ENCODE assay signal across 1 cellular context in the genomic region with DNA sequence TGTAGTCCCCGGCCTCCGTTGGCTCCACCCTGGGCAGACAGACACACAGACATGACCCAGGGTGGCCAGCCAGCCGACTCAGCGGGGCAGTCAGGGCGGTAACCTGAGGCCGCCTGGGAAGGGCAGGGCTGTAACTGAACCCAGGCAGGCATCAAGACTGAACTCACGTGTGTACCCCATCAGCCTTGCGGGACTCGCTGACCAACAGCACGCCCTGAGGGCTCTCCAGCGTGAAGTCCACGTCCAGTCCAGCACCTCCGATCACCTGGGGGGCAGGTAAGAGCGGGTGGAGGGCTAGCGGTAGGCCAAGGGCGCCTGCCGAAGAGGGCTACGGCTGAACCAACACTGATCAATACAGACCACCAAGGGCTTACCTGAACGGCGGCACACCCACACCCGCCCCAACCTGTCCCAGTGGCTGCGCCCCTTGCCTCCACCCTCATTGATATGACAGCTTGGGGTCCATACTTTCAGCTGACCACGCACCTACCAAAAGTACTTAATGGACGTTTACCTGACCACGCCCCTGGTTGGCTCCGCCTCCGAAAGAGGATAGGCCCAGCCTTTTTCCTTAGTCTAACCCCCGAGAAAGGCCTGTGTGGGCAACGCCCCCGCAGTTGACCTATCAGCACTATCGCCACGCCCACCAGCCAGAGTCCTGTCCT.
A peak's percentile ranks its signal among the peaks of the same experiment; 100 is the strongest.
TF ChIP-seq lines count a peak whose summit lies in the region.

No MANE protein-coding gene starts in this region.

TF ChIP-seq in K562, 482 proteins besides CTCF, POLR2A, EP300 and RAD21 (continued from another document and continues in another):
- TF ChIP-seq, protein P1, sequence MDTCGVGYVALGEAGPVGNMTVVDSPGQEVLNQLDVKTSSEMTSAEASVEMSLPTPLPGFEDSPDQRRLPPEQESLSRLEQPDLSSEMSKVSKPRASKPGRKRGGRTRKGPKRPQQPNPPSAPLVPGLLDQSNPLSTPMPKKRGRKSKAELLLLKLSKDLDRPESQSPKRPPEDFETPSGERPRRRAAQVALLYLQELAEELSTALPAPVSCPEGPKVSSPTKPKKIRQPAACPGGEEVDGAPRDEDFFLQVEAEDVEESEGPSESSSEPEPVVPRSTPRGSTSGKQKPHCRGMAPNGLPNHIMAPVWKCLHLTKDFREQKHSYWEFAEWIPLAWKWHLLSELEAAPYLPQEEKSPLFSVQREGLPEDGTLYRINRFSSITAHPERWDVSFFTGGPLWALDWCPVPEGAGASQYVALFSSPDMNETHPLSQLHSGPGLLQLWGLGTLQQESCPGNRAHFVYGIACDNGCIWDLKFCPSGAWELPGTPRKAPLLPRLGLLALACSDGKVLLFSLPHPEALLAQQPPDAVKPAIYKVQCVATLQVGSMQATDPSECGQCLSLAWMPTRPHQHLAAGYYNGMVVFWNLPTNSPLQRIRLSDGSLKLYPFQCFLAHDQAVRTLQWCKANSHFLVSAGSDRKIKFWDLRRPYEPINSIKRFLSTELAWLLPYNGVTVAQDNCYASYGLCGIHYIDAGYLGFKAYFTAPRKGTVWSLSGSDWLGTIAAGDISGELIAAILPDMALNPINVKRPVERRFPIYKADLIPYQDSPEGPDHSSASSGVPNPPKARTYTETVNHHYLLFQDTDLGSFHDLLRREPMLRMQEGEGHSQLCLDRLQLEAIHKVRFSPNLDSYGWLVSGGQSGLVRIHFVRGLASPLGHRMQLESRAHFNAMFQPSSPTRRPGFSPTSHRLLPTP (IDR thresholded peaks at IDR 0.05; ENCODE audit: borderline replicate concordance, extremely low read depth, insufficient read length), result no peak
- TF ChIP-seq JUN (IDR thresholded peaks at IDR 0.05; ENCODE audit: borderline replicate concordance, low read depth, low read length) (no peak), JUN (CRISPR knock-in tag; IDR thresholded peaks at IDR 0.05; ENCODE audit: borderline replicate concordance) (no peak), ZNF165 (CRISPR knock-in tag; IDR thresholded peaks at IDR 0.05; ENCODE audit: borderline replicate concordance) (no peak), NR2F6 (CRISPR knock-in tag; IDR thresholded peaks at IDR 0.05) (no peak), EHMT2 (IDR thresholded peaks at IDR 0.05) (no peak), MIER1 (IDR thresholded peaks at IDR 0.05; ENCODE audit: low read depth) (no peak), ZNF766 (CRISPR knock-in tag; conservative IDR thresholded peaks at IDR 0.05) (no peak), TBP (optimal IDR thresholded peaks at IDR 0.05; ENCODE audit: low read depth, low read length) (no peak), CHD1 (IDR thresholded peaks at IDR 0.05; ENCODE audit: low read length) (peak; percentile 82), CBFB (CRISPR knock-in tag; IDR thresholded peaks at IDR 0.05) (no peak), ZNF436 (CRISPR knock-in tag; IDR thresholded peaks at IDR 0.05) (0 out of 2 replicates have a peak, but pooled peaks have one; percentile 19), SNIP1 (IDR thresholded peaks at IDR 0.05; ENCODE audit: low read depth) (no peak), ZNF232 (CRISPR knock-in tag; IDR thresholded peaks at IDR 0.05) (no peak), POLR2G (IDR thresholded peaks at IDR 0.05; ENCODE audit: low read depth, low read length) (peak; percentile 74), IFI16 (CRISPR knock-in tag; IDR thresholded peaks at IDR 0.05) (no peak), RBM25 (IDR thresholded peaks at IDR 0.05; ENCODE audit: low read depth, low read length, severe bottlenecking) (no peak), BMI1 (IDR thresholded peaks at IDR 0.05; ENCODE audit: low read length) (no peak), BRCA1 (IDR thresholded peaks at IDR 0.05) (no peak), BRCA1 (CRISPR knock-in tag; IDR thresholded peaks at IDR 0.05) (no peak), HEY1 (CRISPR knock-in tag; IDR thresholded peaks at IDR 0.05; ENCODE audit: borderline replicate concordance) (no peak), RAD51 (IDR thresholded peaks at IDR 0.05; ENCODE audit: borderline replicate concordance, low read depth) (no peak), BRD9 (IDR thresholded peaks at IDR 0.05; ENCODE audit: low read depth, partially characterized antibody) (no peak), CBFA2T2 (conservative IDR thresholded peaks at IDR 0.05) (no peak), ZNF79 (CRISPR knock-in tag; IDR thresholded peaks at IDR 0.05; ENCODE audit: low read depth) (no peak), FOXP1 (CRISPR knock-in tag; IDR thresholded peaks at IDR 0.05) (peak; percentile 77; the same call in 1 of the 2 replicates), ZNF561 (CRISPR knock-in tag; conservative IDR thresholded peaks at IDR 0.05) (no peak), HMG20B (CRISPR knock-in tag; IDR thresholded peaks at IDR 0.05) (no peak), GATAD2B (IDR thresholded peaks at IDR 0.05; ENCODE audit: borderline replicate concordance) (no peak), EGR1 (conservative IDR thresholded peaks at IDR 0.05) (peak; percentile 96; the same call in 1 of the 2 replicates), SNRNP70 (optimal IDR thresholded peaks at IDR 0.05; ENCODE audit: low read depth, low read length) (peak; percentile 68), SAP30 (IDR thresholded peaks at IDR 0.05; ENCODE audit: borderline replicate concordance, insufficient read depth, low read depth, low read length, poor library complexity, severe bottlenecking) (peak; percentile 79), POLR2H (tag; IDR thresholded peaks at IDR 0.05; ENCODE audit: low read depth) (no peak), CBX2 (IDR thresholded peaks at IDR 0.05; ENCODE audit: insufficient read depth, low read length, poor library complexity, severe bottlenecking) (no peak), NCOA4 (IDR thresholded peaks at IDR 0.05; ENCODE audit: partially characterized antibody) (no peak), SIX5 (IDR thresholded peaks at IDR 0.05; ENCODE audit: borderline replicate concordance in 1 of 2, insufficient read depth in 1 of 2, low read depth in 1 of 2, low read length in 2 of 2) (no peak), SIN3A (IDR thresholded peaks at IDR 0.05; ENCODE audit: borderline replicate concordance in 2 of 2, control insufficient read depth in 1 of 2, low read depth in 2 of 2, low read length in 2 of 2) (peak; percentile 46 to 48; a peak in 1 of 4 replicates), ZKSCAN1 (IDR thresholded peaks at IDR 0.05; ENCODE audit: low read depth, low read length) (no peak), SPI1 (IDR thresholded peaks at IDR 0.05; ENCODE audit: borderline replicate concordance, low read depth, low read length) (no peak), SRSF1 (IDR thresholded peaks at IDR 0.05; ENCODE audit: low read depth, low read length) (no peak), SUPT5H (IDR thresholded peaks at IDR 0.05) (peak; percentile 63)
- TF ChIP-seq, protein P2, sequence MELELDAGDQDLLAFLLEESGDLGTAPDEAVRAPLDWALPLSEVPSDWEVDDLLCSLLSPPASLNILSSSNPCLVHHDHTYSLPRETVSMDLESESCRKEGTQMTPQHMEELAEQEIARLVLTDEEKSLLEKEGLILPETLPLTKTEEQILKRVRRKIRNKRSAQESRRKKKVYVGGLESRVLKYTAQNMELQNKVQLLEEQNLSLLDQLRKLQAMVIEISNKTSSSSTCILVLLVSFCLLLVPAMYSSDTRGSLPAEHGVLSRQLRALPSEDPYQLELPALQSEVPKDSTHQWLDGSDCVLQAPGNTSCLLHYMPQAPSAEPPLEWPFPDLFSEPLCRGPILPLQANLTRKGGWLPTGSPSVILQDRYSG (tag; conservative IDR thresholded peaks at IDR 0.05; ENCODE audit: low read depth), result no peak
- TF ChIP-seq, protein P3, sequence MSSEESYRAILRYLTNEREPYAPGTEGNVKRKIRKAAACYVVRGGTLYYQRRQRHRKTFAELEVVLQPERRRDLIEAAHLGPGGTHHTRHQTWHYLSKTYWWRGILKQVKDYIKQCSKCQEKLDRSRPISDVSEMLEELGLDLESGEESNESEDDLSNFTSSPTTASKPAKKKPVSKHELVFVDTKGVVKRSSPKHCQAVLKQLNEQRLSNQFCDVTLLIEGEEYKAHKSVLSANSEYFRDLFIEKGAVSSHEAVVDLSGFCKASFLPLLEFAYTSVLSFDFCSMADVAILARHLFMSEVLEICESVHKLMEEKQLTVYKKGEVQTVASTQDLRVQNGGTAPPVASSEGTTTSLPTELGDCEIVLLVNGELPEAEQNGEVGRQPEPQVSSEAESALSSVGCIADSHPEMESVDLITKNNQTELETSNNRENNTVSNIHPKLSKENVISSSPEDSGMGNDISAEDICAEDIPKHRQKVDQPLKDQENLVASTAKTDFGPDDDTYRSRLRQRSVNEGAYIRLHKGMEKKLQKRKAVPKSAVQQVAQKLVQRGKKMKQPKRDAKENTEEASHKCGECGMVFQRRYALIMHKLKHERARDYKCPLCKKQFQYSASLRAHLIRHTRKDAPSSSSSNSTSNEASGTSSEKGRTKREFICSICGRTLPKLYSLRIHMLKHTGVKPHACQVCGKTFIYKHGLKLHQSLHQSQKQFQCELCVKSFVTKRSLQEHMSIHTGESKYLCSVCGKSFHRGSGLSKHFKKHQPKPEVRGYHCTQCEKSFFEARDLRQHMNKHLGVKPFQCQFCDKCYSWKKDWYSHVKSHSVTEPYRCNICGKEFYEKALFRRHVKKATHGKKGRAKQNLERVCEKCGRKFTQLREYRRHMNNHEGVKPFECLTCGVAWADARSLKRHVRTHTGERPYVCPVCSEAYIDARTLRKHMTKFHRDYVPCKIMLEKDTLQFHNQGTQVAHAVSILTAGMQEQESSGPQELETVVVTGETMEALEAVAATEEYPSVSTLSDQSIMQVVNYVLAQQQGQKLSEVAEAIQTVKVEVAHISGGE (CRISPR knock-in tag; IDR thresholded peaks at IDR 0.05), result no peak
- TF ChIP-seq, protein P4, sequence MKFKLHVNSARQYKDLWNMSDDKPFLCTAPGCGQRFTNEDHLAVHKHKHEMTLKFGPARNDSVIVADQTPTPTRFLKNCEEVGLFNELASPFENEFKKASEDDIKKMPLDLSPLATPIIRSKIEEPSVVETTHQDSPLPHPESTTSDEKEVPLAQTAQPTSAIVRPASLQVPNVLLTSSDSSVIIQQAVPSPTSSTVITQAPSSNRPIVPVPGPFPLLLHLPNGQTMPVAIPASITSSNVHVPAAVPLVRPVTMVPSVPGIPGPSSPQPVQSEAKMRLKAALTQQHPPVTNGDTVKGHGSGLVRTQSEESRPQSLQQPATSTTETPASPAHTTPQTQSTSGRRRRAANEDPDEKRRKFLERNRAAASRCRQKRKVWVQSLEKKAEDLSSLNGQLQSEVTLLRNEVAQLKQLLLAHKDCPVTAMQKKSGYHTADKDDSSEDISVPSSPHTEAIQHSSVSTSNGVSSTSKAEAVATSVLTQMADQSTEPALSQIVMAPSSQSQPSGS (CRISPR knock-in tag; IDR thresholded peaks at IDR 0.05), result no peak
- TF ChIP-seq, protein P5, sequence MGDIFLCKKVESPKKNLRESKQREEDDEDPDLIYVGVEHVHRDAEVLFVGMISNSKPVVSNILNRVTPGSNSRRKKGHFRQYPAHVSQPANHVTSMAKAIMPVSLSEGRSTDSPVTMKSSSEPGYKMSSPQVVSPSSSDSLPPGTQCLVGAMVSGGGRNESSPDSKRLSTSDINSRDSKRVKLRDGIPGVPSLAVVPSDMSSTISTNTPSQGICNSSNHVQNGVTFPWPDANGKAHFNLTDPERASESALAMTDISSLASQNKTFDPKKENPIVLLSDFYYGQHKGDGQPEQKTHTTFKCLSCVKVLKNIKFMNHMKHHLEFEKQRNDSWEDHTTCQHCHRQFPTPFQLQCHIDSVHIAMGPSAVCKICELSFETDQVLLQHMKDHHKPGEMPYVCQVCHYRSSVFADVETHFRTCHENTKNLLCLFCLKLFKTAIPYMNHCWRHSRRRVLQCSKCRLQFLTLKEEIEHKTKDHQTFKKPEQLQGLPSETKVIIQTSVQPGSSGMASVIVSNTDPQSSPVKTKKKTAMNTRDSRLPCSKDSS (IDR thresholded peaks at IDR 0.05; ENCODE audit: low read depth, partially characterized antibody), result no peak
- TF ChIP-seq, protein P6, sequence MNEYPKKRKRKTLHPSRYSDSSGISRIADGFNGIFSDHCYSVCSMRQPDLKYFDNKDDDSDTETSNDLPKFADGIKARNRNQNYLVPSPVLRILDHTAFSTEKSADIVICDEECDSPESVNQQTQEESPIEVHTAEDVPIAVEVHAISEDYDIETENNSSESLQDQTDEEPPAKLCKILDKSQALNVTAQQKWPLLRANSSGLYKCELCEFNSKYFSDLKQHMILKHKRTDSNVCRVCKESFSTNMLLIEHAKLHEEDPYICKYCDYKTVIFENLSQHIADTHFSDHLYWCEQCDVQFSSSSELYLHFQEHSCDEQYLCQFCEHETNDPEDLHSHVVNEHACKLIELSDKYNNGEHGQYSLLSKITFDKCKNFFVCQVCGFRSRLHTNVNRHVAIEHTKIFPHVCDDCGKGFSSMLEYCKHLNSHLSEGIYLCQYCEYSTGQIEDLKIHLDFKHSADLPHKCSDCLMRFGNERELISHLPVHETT (CRISPR knock-in tag; conservative IDR thresholded peaks at IDR 0.05 in 1 of 2, IDR thresholded peaks at IDR 0.05 in 1 of 2), result no peak
- TF ChIP-seq, protein P7, sequence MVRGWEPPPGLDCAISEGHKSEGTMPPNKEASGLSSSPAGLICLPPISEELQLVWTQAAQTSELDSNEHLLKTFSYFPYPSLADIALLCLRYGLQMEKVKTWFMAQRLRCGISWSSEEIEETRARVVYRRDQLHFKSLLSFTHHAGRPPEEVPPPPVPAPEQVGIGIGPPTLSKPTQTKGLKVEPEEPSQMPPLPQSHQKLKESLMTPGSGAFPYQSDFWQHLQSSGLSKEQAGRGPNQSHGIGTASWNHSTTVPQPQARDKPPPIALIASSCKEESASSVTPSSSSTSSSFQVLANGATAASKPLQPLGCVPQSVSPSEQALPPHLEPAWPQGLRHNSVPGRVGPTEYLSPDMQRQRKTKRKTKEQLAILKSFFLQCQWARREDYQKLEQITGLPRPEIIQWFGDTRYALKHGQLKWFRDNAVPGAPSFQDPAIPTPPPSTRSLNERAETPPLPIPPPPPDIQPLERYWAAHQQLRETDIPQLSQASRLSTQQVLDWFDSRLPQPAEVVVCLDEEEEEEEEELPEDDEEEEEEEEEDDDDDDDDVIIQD (CRISPR knock-in tag; IDR thresholded peaks at IDR 0.05), result no peak
- TF ChIP-seq, protein P8, sequence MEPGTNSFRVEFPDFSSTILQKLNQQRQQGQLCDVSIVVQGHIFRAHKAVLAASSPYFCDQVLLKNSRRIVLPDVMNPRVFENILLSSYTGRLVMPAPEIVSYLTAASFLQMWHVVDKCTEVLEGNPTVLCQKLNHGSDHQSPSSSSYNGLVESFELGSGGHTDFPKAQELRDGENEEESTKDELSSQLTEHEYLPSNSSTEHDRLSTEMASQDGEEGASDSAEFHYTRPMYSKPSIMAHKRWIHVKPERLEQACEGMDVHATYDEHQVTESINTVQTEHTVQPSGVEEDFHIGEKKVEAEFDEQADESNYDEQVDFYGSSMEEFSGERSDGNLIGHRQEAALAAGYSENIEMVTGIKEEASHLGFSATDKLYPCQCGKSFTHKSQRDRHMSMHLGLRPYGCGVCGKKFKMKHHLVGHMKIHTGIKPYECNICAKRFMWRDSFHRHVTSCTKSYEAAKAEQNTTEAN (CRISPR knock-in tag; IDR thresholded peaks at IDR 0.05), result no peak; the same call in 1 of the 2 replicates
- TF ChIP-seq, protein P9, sequence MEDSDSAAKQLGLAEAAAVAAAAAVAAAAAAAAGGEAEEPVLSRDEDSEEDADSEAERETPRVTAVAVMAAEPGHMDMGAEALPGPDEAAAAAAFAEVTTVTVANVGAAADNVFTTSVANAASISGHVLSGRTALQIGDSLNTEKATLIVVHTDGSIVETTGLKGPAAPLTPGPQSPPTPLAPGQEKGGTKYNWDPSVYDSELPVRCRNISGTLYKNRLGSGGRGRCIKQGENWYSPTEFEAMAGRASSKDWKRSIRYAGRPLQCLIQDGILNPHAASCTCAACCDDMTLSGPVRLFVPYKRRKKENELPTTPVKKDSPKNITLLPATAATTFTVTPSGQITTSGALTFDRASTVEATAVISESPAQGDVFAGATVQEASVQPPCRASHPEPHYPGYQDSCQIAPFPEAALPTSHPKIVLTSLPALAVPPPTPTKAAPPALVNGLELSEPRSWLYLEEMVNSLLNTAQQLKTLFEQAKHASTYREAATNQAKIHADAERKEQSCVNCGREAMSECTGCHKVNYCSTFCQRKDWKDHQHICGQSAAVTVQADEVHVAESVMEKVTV (CRISPR knock-in tag; IDR thresholded peaks at IDR 0.05), result no peak
